In genomic region chr12:64403708-64404469, GRCh38 we compare ENCODE assay signal across 1 cellular context.
TF ChIP-seq lines count a peak whose summit lies in the region.

Gene XPOT, plus strand, starts transcription at chr12:64404392. Its CDS starts 5,644 bp downstream, at chr12:64410036.

TF ChIP-seq in HepG2, 621 proteins besides CTCF, POLR2A, EP300 and RAD21 (continued from another document and continues in another):
- TF ChIP-seq ZHX2 (IDR thresholded peaks at IDR 0.05; ENCODE audit: low read depth) (peak; percentile 70; the same call in 1 of the 2 replicates), ZHX2 (CRISPR knock-in tag; IDR thresholded peaks at IDR 0.05; ENCODE audit: borderline replicate concordance) (no peak), ZNF75D (CRISPR knock-in tag; IDR thresholded peaks at IDR 0.05; ENCODE audit: borderline replicate concordance) (no peak), ZNF569 (CRISPR knock-in tag; IDR thresholded peaks at IDR 0.05; ENCODE audit: borderline replicate concordance) (no peak), ARHGAP35 (CRISPR knock-in tag; IDR thresholded peaks at IDR 0.05; ENCODE audit: borderline replicate concordance) (no peak; the same call in 1 of the 2 replicates), SALL1 (CRISPR knock-in tag; IDR thresholded peaks at IDR 0.05) (no peak; the same call in none of the 2 replicates), ZMYM4 (CRISPR knock-in tag; IDR thresholded peaks at IDR 0.05) (peak; percentile 83), ZNF589 (CRISPR knock-in tag; conservative IDR thresholded peaks at IDR 0.05) (no peak), CCDC6 (CRISPR knock-in tag; IDR thresholded peaks at IDR 0.05) (peak; percentile 65; the same call in 1 of the 2 replicates), CCAR2 (optimal IDR thresholded peaks at IDR 0.05; ENCODE audit: low read depth, low read length) (no peak), NR2F2 (IDR thresholded peaks at IDR 0.05; ENCODE audit: borderline replicate concordance, low read depth) (no peak), SRY (CRISPR knock-in tag; IDR thresholded peaks at IDR 0.05) (peak; percentile 16; the same call in 1 of the 2 replicates), POLR2AphosphoS2 (IDR thresholded peaks at IDR 0.05; ENCODE audit: low read depth, low read length) (no peak), PBX2 (CRISPR knock-in tag; IDR thresholded peaks at IDR 0.05) (no peak), GMEB2 (CRISPR knock-in tag; IDR thresholded peaks at IDR 0.05; ENCODE audit: low read depth) (peak; percentile 94), KLF6 (CRISPR knock-in tag; IDR thresholded peaks at IDR 0.05) (peak; percentile 7; the same call in 1 of the 2 replicates), TEAD3 (CRISPR knock-in tag; optimal IDR thresholded peaks at IDR 0.05; ENCODE audit: borderline replicate concordance) (peak; percentile 19), ZFP36 (IDR thresholded peaks at IDR 0.05; ENCODE audit: borderline replicate concordance, low read depth, low read length, partially characterized antibody) (no peak), ZNF713 (CRISPR knock-in tag; IDR thresholded peaks at IDR 0.05) (no peak), ZSCAN30 (CRISPR knock-in tag; IDR thresholded peaks at IDR 0.05) (no peak), ZNF260 (CRISPR knock-in tag; IDR thresholded peaks at IDR 0.05; ENCODE audit: borderline replicate concordance, low read depth) (no peak), ZBTB3 (CRISPR knock-in tag; IDR thresholded peaks at IDR 0.05; ENCODE audit: borderline replicate concordance, low read depth) (no peak), MTF1 (CRISPR knock-in tag; IDR thresholded peaks at IDR 0.05) (no peak), SAFB2 (CRISPR knock-in tag; IDR thresholded peaks at IDR 0.05; ENCODE audit: borderline replicate concordance, low read depth) (no peak), ZNF367 (CRISPR knock-in tag; IDR thresholded peaks at IDR 0.05; ENCODE audit: borderline replicate concordance) (no peak), ZNF772 (CRISPR knock-in tag; IDR thresholded peaks at IDR 0.05) (no peak), ZNF615 (CRISPR knock-in tag; IDR thresholded peaks at IDR 0.05; ENCODE audit: borderline replicate concordance) (no peak), ZNF546 (CRISPR knock-in tag; conservative IDR thresholded peaks at IDR 0.05) (no peak), NFAT5 (CRISPR knock-in tag; IDR thresholded peaks at IDR 0.05) (no peak), MTA3 (CRISPR knock-in tag; IDR thresholded peaks at IDR 0.05) (no peak), ARNTL (CRISPR knock-in tag; IDR thresholded peaks at IDR 0.05) (no peak), ZNF549 (CRISPR knock-in tag; IDR thresholded peaks at IDR 0.05) (no peak), SNAPC4 (CRISPR knock-in tag; IDR thresholded peaks at IDR 0.05) (0 out of 2 replicates have a peak, but pooled peaks have one; percentile 22), ELF1 (CRISPR knock-in tag; IDR thresholded peaks at IDR 0.05) (peak; percentile 94), MYC (CRISPR knock-in tag; IDR thresholded peaks at IDR 0.05; ENCODE audit: borderline replicate concordance) (peak; percentile 79; the same call in 1 of the 2 replicates), ZNF770 (CRISPR knock-in tag; IDR thresholded peaks at IDR 0.05) (no peak), ZKSCAN5 (CRISPR knock-in tag; IDR thresholded peaks at IDR 0.05) (no peak), MXD3 (CRISPR knock-in tag; IDR thresholded peaks at IDR 0.05) (peak; percentile 15), ZNF430 (CRISPR knock-in tag; IDR thresholded peaks at IDR 0.05) (peak; percentile 50; the same call in 1 of the 2 replicates), ZNF670 (CRISPR knock-in tag; IDR thresholded peaks at IDR 0.05; ENCODE audit: borderline replicate concordance) (no peak; the same call in 1 of the 2 replicates)
